ENCODE assay signal across 18 cellular contexts in the genomic region with DNA sequence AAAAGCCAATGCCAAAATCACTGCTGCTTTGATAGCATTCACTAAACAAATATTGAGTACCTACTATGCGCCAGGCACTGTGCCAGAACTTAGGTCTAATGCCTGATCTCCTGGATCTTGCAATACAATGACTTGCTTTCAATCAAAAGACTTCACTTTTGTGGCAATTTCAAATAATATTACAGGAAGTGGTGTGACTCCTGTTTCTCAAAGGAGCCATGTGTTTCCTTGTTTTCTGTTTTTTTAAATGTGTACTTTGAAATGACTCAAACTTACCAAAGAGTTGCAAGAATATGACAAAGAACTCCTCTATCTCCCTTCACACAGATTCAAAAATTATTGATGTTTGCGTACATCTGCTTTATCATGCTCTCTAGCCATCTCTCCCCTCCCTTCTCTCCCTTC. TPM values are rescaled to one million over a fixed set of nuclear protein-coding genes. Genes with fewer than 3 reads are reported as not detected.
DNase-seq lines count a peak whose midpoint lies in the region; ATAC-seq and TF ChIP-seq lines count a peak whose summit lies in the region.
"Had no signal": no experiment of that assay in that cellular context is flagged by ENCODE, and none has a peak within 500 bp of the region (broad histone marks: within the 10 kb centered on the region; RNA-seq: fewer than 3 reads in every experiment).

No MANE protein-coding gene starts in this region.

- ATAC-seq in DND-41 (ENCODE audit: insufficient read depth, low read depth), result peak; percentile 64
- ATAC-seq in aorta (ENCODE audit: low FRiP score), result no peak
- no peak for ATAC-seq in GM21723 (IDR thresholded peaks at IDR 0.05; ENCODE audit: unreplicated experiment)
- ATAC-seq: gastroesophageal sphincter had no signal

- no peak overlapping the region for H3K9ac ChIP-seq in DND-41 (ENCODE audit: low read depth, low read length)

- TF ChIP-seq CTCF in DND-41 (IDR thresholded peaks at IDR 0.05; ENCODE audit: borderline replicate concordance, extremely low read depth, low read length, poor library complexity, severe bottlenecking), result no peak
- TF ChIP-seq CTCF in osteocyte (IDR thresholded peaks at IDR 0.05), result no peak
- TF ChIP-seq CTCF in mesothelial cell of epicardium (IDR thresholded peaks at IDR 0.05; ENCODE audit: unreplicated experiment), result no peak

- no peak overlapping the region for H3K4me3 Mint-ChIP-seq in osteocyte (ENCODE audit: unreplicated experiment)
- H3K4me3 Mint-ChIP-seq in mesothelial cell of epicardium, result no peak overlapping the region
- H3K4me3 Mint-ChIP-seq: immature natural killer cell had no signal

- peaks cover 57% of the 10 kb centered on the region for H3K4me1 Mint-ChIP-seq in osteocyte (ENCODE audit: unreplicated experiment)
- H3K4me1 Mint-ChIP-seq in mesothelial cell of epicardium, result peaks cover 33% of the 10 kb centered on the region
- H3K4me1 Mint-ChIP-seq: immature natural killer cell had no signal

- H3K27me3 Mint-ChIP-seq in osteocyte (ENCODE audit: unreplicated experiment) (no peaks in the 10 kb centered on the region), mesothelial cell of epicardium (ENCODE audit: low read depth) (peaks cover 4% of the 10 kb centered on the region)

- H3K27me3 ChIP-seq in DND-41 (ENCODE audit: insufficient read depth, low read length, poor library complexity), result no peaks in the 10 kb centered on the region
- no peaks in the 10 kb centered on the region for H3K27me3 ChIP-seq in aorta (ENCODE audit: control insufficient read depth in 1 of 2, insufficient read depth in 2 of 2, low read length in 1 of 2)
- H3K27me3 ChIP-seq: gastroesophageal sphincter had no signal

- no peaks in the 10 kb centered on the region for H3K9me3 ChIP-seq in DND-41 (ENCODE audit: insufficient read depth, low read length, severe bottlenecking)
- no peaks in the 10 kb centered on the region for H3K9me3 ChIP-seq in aorta (ENCODE audit: control insufficient read depth, low read length)
- H3K9me3 ChIP-seq: gastroesophageal sphincter had no signal

- H3K36me3 ChIP-seq in DND-41 (ENCODE audit: insufficient read depth, low read length), result no peaks in the 10 kb centered on the region
- no peaks in the 10 kb centered on the region for H3K36me3 ChIP-seq in aorta (ENCODE audit: control insufficient read depth in 1 of 2, insufficient read depth in 2 of 2, low read length in 1 of 2)
- H3K36me3 ChIP-seq: gastroesophageal sphincter had no signal

- H4K20me1 ChIP-seq in DND-41 (ENCODE audit: insufficient read depth, low read length), result no peaks in the 10 kb centered on the region

- peaks cover 26% of the 10 kb centered on the region for H3K4me1 ChIP-seq in DND-41 (ENCODE audit: insufficient read depth, low read length)
- peaks cover 6 to 9% of the 10 kb centered on the region in 2 donors for H3K4me1 ChIP-seq in aorta (ENCODE audit: control insufficient read depth in 1 of 2, insufficient read depth in 2 of 2, low read length in 2 of 2)

- intact Hi-C loops in aorta (cut with DNase I), result no loop called here

- 90 to 91% methylated on average over 2 of the region's 2 CpGs for WGBS in aorta, 2 donors

- no peaks in the 10 kb centered on the region for H3K9me3 Mint-ChIP-seq in osteocyte (ENCODE audit: unreplicated experiment)
- H3K9me3 Mint-ChIP-seq in mesothelial cell of epicardium, result no peaks in the 10 kb centered on the region
- H3K9me3 Mint-ChIP-seq: immature natural killer cell had no signal

- no peak overlapping the region for H2AFZ ChIP-seq in DND-41 (ENCODE audit: low read depth, low read length)

- H3K4me2 ChIP-seq in DND-41 (ENCODE audit: insufficient read depth, low read length), result no peak overlapping the region

- H3K36me3 Mint-ChIP-seq in osteocyte (ENCODE audit: unreplicated experiment), result no peaks in the 10 kb centered on the region
- H3K36me3 Mint-ChIP-seq in mesothelial cell of epicardium, result no peaks in the 10 kb centered on the region
- H3K36me3 Mint-ChIP-seq: immature natural killer cell had no signal

- H3K27ac Mint-ChIP-seq in osteocyte (ENCODE audit: unreplicated experiment) (peak overlapping the region; percentile 44), mesothelial cell of epicardium (no peak overlapping the region)
- H3K27ac Mint-ChIP-seq: immature natural killer cell had no signal

- no peak overlapping the region for H3K4me3 ChIP-seq in DND-41 (ENCODE audit: low read depth in 1 of 2, low read length in 2 of 2)
- no peak overlapping the region for H3K4me3 ChIP-seq in aorta (ENCODE audit: low read length in 2 of 2)
- H3K4me3 ChIP-seq: gastroesophageal sphincter had no signal

- H3K79me2 ChIP-seq in DND-41 (ENCODE audit: insufficient read depth, low read length), result no peaks in the 10 kb centered on the region

- DNase-seq in DND-41 (no peak), NCI-H69 (lab: John Stamatoyannopoulos, UW) (peak; percentile 39), dermis blood vessel endothelial cell (peak; percentile 84), osteocyte (ENCODE audit: extremely low spot score, unreplicated experiment) (no peak), aorta (no peak), DMS153 (lab: John Stamatoyannopoulos, UW) (no peak), mesothelial cell of epicardium (ENCODE audit: low spot score in 2 of 2, unreplicated experiment in 2 of 2) (no peak)
- DNase-seq: activated naive CD4-positive, alpha-beta T cell treated with Interleukin-2 at 50 U/mL for 16 hours; C1 segment of cervical spinal cord; effector CD8-positive, alpha-beta T cell; EL; immature natural killer cell; MM.1S; NCI-H2029 treated with DMSO at 0.1 percent for 48 hours; Right ventricle myocardium superior; T-helper 9 cell had no signal

- H3K27ac ChIP-seq in DND-41 (ENCODE audit: low read length) (no peak overlapping the region), aorta (ENCODE audit: low read depth in 1 of 2, low read length in 2 of 2) (no peak overlapping the region)
- H3K27ac ChIP-seq: gastroesophageal sphincter had no signal

RNA-seq across cellular contexts. Expression of a gene that starts 18.3 kb away (rescaled TPM):
- total RNA-seq in dermis blood vessel endothelial cell (27.7 and 36.4 TPM in 2 replicates), osteocyte (21.7 and 24.7 TPM in 2 replicates), aorta (10 to 100 TPM; 27.9 to 47.9 TPM), mesothelial cell of epicardium (24.6 to 27.8 TPM (median 26.7 TPM) in 3 replicates)
- 1 to 10 TPM; 3.1 to 6.9 TPM for polyA plus RNA-seq in aorta

RNA-seq across cellular contexts. Expression of a gene that starts 18.7 kb away (rescaled TPM):
- total RNA-seq in dermis blood vessel endothelial cell (2.2 and 3.4 TPM in 2 replicates), osteocyte (0.55 and 1.3 TPM in 2 replicates), aorta (1 to 10 TPM in 1 of 2 donors, under 1 TPM in 1; 0.65 to 1.8 TPM), mesothelial cell of epicardium (0.63 to 1.3 TPM (median 1.2 TPM) in 3 replicates)
- polyA plus RNA-seq in aorta, result under 1 TPM; 0.25 to 0.31 TPM
- polyA plus RNA-seq: immature natural killer cell had no signal

Comparison
In these comparisons a context has a peak if more than half of its experiments do, and no peak if none do; other contexts are left out.
1. DNase-seq: peak in NCI-H69 (single experiment) and dermis blood vessel endothelial cell (single experiment); none in DND-41 (single experiment), osteocyte (single experiment), aorta (0 of 2), DMS153 (single experiment) and mesothelial cell of epicardium (0 of 2).